20 cellular contexts compared by ENCODE assay signal in genomic region chr14:72783741-72784140, GRCh38.
"Had no signal": no experiment of that assay in that cellular context is flagged by ENCODE, and none has a peak within 500 bp of the region (broad histone marks: within the 10 kb centered on the region; RNA-seq: fewer than 3 reads in every experiment).

No MANE protein-coding gene starts in this region.

- H3K4me1 Mint-ChIP-seq: activated naive CD8-positive, alpha-beta T cell treated with anti-CD3 and anti-CD28 coated beads for 36 hours had no signal

- H3K9me3 ChIP-seq: body of pancreas, gastroesophageal sphincter, heart left ventricle, left ventricle myocardium inferior, mucosa of descending colon, neutrophil, SJSA1, stomach, upper lobe of left lung had no signal

- FAIRE-seq: endometrium had no signal

- H3K27me3 ChIP-seq: body of pancreas, gastroesophageal sphincter, heart left ventricle, neutrophil, SJSA1, stomach, upper lobe of left lung had no signal

- ATAC-seq: body of pancreas; gastroesophageal sphincter; heart left ventricle; mucosa of descending colon; naive thymus-derived CD4-positive, alpha-beta T cell had no signal

- H3K27ac Mint-ChIP-seq: activated CD4-positive, alpha-beta T cell treated with anti-CD3 and anti-CD28 coated beads, Interleukin-2, amount 10 ng/mL, durations not matched to agents 7 days and 5 days; activated naive CD8-positive, alpha-beta T cell treated with anti-CD3 and anti-CD28 coated beads for 36 hours; activated T-helper 1 cell treated with anti-CD3 and anti-CD28 coated beads, Interleukin-12 subunit alpha, Interleukin-12 subunit beta, Interleukin-2, Interleukin-4 antibody, amounts not matched to agents 30 ng/mL and 10 ng/mL and 1 ng/mL, durations not matched to agents 14 hours and 24 hours and 36 hours; naive thymus-derived CD4-positive, alpha-beta T cell; T-helper 1 cell treated with Interleukin-12 subunit alpha and Interleukin-12 subunit beta and Interleukin-4 antibody, amounts not matched to agents 30 μg/mL and 1 μg/mL, for 36 hours had no signal

- H3K4me3 ChIP-seq: body of pancreas, gastroesophageal sphincter, heart left ventricle, left ventricle myocardium inferior, mucosa of descending colon, SJSA1, smooth muscle cell, stomach, upper lobe of left lung had no signal

- H3K27me3 Mint-ChIP-seq: activated CD4-positive, alpha-beta T cell treated with anti-CD3 and anti-CD28 coated beads, Interleukin-2, amount 10 ng/mL, durations not matched to agents 7 days and 5 days; activated naive CD8-positive, alpha-beta T cell treated with anti-CD3 and anti-CD28 coated beads for 36 hours; naive thymus-derived CD4-positive, alpha-beta T cell had no signal

- H3K27ac ChIP-seq: body of pancreas, gastroesophageal sphincter, left ventricle myocardium inferior, neutrophil, SJSA1, stomach, upper lobe of left lung had no signal

- H3K36me3 ChIP-seq: gastroesophageal sphincter, heart left ventricle, left ventricle myocardium inferior, neutrophil, SJSA1, stomach, upper lobe of left lung had no signal

- H3K4me1 ChIP-seq: body of pancreas, stomach, upper lobe of left lung had no signal

- DNase-seq: activated CD4-positive, alpha-beta T cell treated with anti-CD3 and anti-CD28 coated beads, Interleukin-2, amount 10 ng/mL, durations not matched to agents 7 days and 5 days; activated naive CD8-positive, alpha-beta T cell treated with anti-CD3 and anti-CD28 coated beads for 36 hours; activated T-cell treated with anti-CD3 and anti-CD28 coated beads for 4 hours; amygdala; body of pancreas; caudate nucleus; heart left ventricle; left ventricle myocardium inferior; mucosa of descending colon; naive thymus-derived CD4-positive, alpha-beta T cell; stimulated activated CD4-positive, alpha-beta T cell treated with anti-CD3 and anti-CD28 coated beads, Interleukin-4, amount 100 ng/mL, for 1 hour; stomach had no signal

- H3K4me2 ChIP-seq: smooth muscle cell had no signal

- H3K9me3 Mint-ChIP-seq: activated naive CD8-positive, alpha-beta T cell treated with anti-CD3 and anti-CD28 coated beads for 36 hours had no signal

- H3K36me3 Mint-ChIP-seq: activated naive CD8-positive, alpha-beta T cell treated with anti-CD3 and anti-CD28 coated beads for 36 hours had no signal

- H3K4me3 Mint-ChIP-seq: activated CD4-positive, alpha-beta T cell treated with anti-CD3 and anti-CD28 coated beads, Interleukin-2, amount 10 ng/mL, durations not matched to agents 7 days and 5 days; activated naive CD8-positive, alpha-beta T cell treated with anti-CD3 and anti-CD28 coated beads for 36 hours; activated T-helper 1 cell treated with anti-CD3 and anti-CD28 coated beads, Interleukin-12 subunit alpha, Interleukin-12 subunit beta, Interleukin-2, Interleukin-4 antibody, amounts not matched to agents 30 ng/mL and 10 ng/mL and 1 ng/mL, durations not matched to agents 14 hours and 24 hours and 36 hours; naive thymus-derived CD4-positive, alpha-beta T cell; T-helper 1 cell treated with Interleukin-12 subunit alpha and Interleukin-12 subunit beta and Interleukin-4 antibody, amounts not matched to agents 30 μg/mL and 1 μg/mL, for 36 hours had no signal
